14 cellular contexts compared by ENCODE assay signal in the genomic region with DNA sequence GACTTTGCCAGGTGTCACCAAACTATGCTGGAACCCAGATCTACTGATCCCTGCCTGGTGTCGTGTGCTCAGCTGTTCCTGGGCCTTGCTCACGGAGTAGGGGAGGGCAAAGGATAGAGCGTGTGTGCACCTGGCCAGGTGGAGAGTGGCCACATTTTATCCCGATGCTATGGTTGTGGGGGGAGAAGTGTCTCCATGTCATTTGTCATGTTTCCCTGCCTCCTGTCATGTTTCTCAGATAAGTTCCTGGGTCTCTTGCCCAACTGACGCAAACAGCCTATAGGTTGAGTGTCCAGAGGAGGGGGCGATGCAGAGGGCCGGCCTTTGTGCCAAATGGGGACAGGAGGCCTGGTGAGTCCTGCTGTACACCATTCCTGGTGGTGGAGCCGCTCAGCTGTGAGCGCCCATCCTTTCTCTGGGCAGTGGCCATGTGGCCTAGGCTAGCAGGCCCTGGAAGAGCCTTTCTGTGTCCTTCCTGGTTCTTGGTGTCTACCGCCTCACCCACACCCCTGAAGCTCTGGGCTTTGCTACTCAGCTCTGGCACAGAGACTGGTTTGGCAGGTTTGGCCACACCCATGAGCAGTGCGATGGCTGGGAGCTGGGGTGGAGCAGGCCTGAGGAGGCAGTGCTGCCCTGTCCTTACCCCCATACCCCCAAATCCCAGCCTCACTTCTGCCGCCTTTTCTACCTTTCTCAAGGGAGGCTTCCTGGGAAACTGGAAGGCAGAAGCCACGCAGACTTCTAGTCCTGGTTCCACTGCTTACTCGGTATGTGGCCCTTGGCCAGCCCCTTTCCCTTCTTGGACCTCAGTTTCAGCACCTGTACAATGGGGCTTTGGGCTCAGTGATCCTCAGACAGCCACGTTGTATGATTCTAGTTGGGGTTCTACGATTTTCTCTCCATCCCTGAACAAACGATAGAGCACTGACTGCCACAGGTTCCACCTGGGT. TPM values are rescaled to one million over a fixed set of nuclear protein-coding genes. Genes with fewer than 3 reads are reported as not detected.
A peak's percentile ranks its signal among the peaks of the same experiment; 100 is the strongest.
DNase-seq lines count a peak whose midpoint lies in the region; ATAC-seq, FAIRE-seq and TF ChIP-seq lines count a peak whose summit lies in the region.
"Had no signal": no experiment of that assay in that cellular context is flagged by ENCODE, and none has a peak within 500 bp of the region (broad histone marks: within the 10 kb centered on the region; RNA-seq: fewer than 3 reads in every experiment).

No MANE protein-coding gene starts in this region.

- POLR2A ChIA-PET in HepG2 (lab: Yijun Ruan, JAX): no interaction called here

- FAIRE-seq in HepG2 (lab: Jason Lieb, UNC): no peak
- FAIRE-seq: frontal cortex had no signal

- TF ChIP-seq EP300 in HepG2 (IDR thresholded peaks at IDR 0.05; ENCODE audit: low read depth in 2 of 2, low read length in 2 of 2) (no peak), HepG2 (CRISPR knock-in tag; IDR thresholded peaks at IDR 0.05; ENCODE audit: borderline replicate concordance) (no peak)

- H3K4me3 ChIP-seq in body of pancreas (no peak overlapping the region), HepG2 (replicated peaks in 1 of 3; ENCODE audit: insufficient read depth in 1 of 3, low read depth in 2 of 3, low read length in 3 of 3) (no peak overlapping the region)
- H3K4me3 ChIP-seq: sigmoid colon had no signal

- ATAC-seq in body of pancreas (peak; percentile 97), HepG2 (peak; percentile 14; the same call in 1 of the 3 replicates)

- CTCF ChIA-PET in HepG2 (lab: Yijun Ruan, JAX; ENCODE audit: low intra/inter-chr PET ratio, low total read pairs): no interaction called here

- peak; percentile 18 for DNase-seq in NCI-H345 (lab: John Stamatoyannopoulos, UW)
- DNase-seq in NCI-H345 treated with DMSO at 0.1 percent for 48 hours (lab: John Stamatoyannopoulos, UW; ENCODE audit: unreplicated experiment): no peak
- DNase-seq in body of pancreas: peak; percentile 84 to 95 (median 93)
- no peak for DNase-seq in HepG2 (ENCODE audit: low spot score)
- DNase-seq in ureter (ENCODE audit: low spot score): peak; percentile 90
- no peak for DNase-seq in NCI-H524 (lab: John Stamatoyannopoulos, UW)
- no peak for DNase-seq in RPMI8226
- DNase-seq in caudate nucleus (lab: John Stamatoyannopoulos, UW): no peak
- DNase-seq: activated T-cell treated with anti-CD3 and anti-CD28 coated beads, Interleukin-2, amount 50 U/mL, for 1 hour; amniotic stem cell; cortex of kidney; NK-92 treated with Interleukin-12 subunit alpha and Interleukin-12 subunit beta, amount 100 ng/mL, for 24 hours; sigmoid colon had no signal

- H3K27me3 ChIP-seq in body of pancreas: no peaks in the 10 kb centered on the region
- peaks cover 6 to 46% of the 10 kb centered on the region in 2 experiments; a peak in 3 of 5 replicates for H3K27me3 ChIP-seq in HepG2 (ENCODE audit: control insufficient read depth in 1 of 2, insufficient read depth in 2 of 2, low read length in 2 of 2)
- H3K27me3 ChIP-seq: sigmoid colon had no signal

- in situ Hi-C loops in HepG2 (cut with HindIII; ENCODE audit: extremely low pct_ligation_motif_present, low pct_unique_long_range_greater_than_20kb): no loop called here

- H2AFZ ChIP-seq in HepG2 (ENCODE audit: low read length): no peak overlapping the region

- no peak overlapping the region for H3K9ac ChIP-seq in HepG2 (ENCODE audit: insufficient read depth, low read depth, low read length)

- WGBS in body of pancreas, 2 donors: 58 to 63% methylated on average over 9 to 17 of the region's 17 CpGs
- WGBS in HepG2 (ENCODE audit: low lambda C conversion rate): 50% methylated on average over 17 of the region's 17 CpGs

- H3K79me2 ChIP-seq in HepG2 (ENCODE audit: insufficient read depth, low read length): no peaks in the 10 kb centered on the region

- peak in 2 of 3 donors; percentile 49 to 50 for TF ChIP-seq POLR2A in body of pancreas (IDR thresholded peaks at IDR 0.05)
- TF ChIP-seq POLR2A in HepG2 (IDR thresholded peaks at IDR 0.05; ENCODE audit: insufficient read depth in 1 of 2, low read depth in 2 of 2, low read length in 2 of 2): no peak

- TF ChIP-seq RAD21 in HepG2 (CRISPR knock-in tag; IDR thresholded peaks at IDR 0.05): no peak

- BruUV-seq in HepG2 (replicated peaks; lab: Mats Ljungman, UMichigan): no TSS peak

- H3K4me1 ChIP-seq in body of pancreas (peaks cover 18% of the 10 kb centered on the region), HepG2 (ENCODE audit: insufficient read depth, low read length) (no peaks in the 10 kb centered on the region)
- H3K4me1 ChIP-seq: sigmoid colon had no signal

- no peaks in the 10 kb centered on the region for H3K9me3 ChIP-seq in body of pancreas
- H3K9me3 ChIP-seq in HepG2 (ENCODE audit: low read length): no peaks in the 10 kb centered on the region
- H3K9me3 ChIP-seq: sigmoid colon had no signal

- no peak overlapping the region for H3K4me2 ChIP-seq in HepG2 (ENCODE audit: low read depth, low read length)

- intact Hi-C loops in body of pancreas (cut with DNase I) (no loop called here), HepG2 (cut with micrococcal nuclease; ENCODE audit: unreplicated experiment) (no loop called here)

- H3K36me3 ChIP-seq in body of pancreas (replicated peaks in 1 of 2; ENCODE audit: insufficient read depth in 1 of 2, low read depth in 2 of 2): no peaks in the 10 kb centered on the region
- H3K36me3 ChIP-seq in HepG2 (replicated peaks in 1 of 2; ENCODE audit: control insufficient read depth in 1 of 2, insufficient read depth in 2 of 2, low read length in 2 of 2): no peaks in the 10 kb centered on the region
- H3K36me3 ChIP-seq: sigmoid colon had no signal

- no peaks in the 10 kb centered on the region for H4K20me1 ChIP-seq in HepG2 (ENCODE audit: insufficient read depth, low read length)

- H3K27ac ChIP-seq in body of pancreas (peak overlapping the region; percentile 63 to 91 (median 79)), HepG2 (ENCODE audit: extremely low read length, insufficient read depth, low read length) (no peak overlapping the region), caudate nucleus (ENCODE audit: low read depth, low read length) (no peak overlapping the region)
- H3K27ac ChIP-seq: sigmoid colon had no signal

- TF ChIP-seq CTCF in body of pancreas (IDR thresholded peaks at IDR 0.05) (peak in 1 of 7 experiments; percentile 12), HepG2 (CRISPR knock-in tag; IDR thresholded peaks at IDR 0.05) (no peak)

TF ChIP-seq in HepG2, 621 proteins besides CTCF, POLR2A, EP300 and RAD21 (continues in another document):
- peak; percentile 58 for TF ChIP-seq ZNF629 (CRISPR knock-in tag; conservative IDR thresholded peaks at IDR 0.05)
- TF ChIP-seq, protein P1, sequence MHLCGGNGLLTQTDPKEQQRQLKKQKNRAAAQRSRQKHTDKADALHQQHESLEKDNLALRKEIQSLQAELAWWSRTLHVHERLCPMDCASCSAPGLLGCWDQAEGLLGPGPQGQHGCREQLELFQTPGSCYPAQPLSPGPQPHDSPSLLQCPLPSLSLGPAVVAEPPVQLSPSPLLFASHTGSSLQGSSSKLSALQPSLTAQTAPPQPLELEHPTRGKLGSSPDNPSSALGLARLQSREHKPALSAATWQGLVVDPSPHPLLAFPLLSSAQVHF (CRISPR knock-in tag; IDR thresholded peaks at IDR 0.05): peak; percentile 28; the same call in 1 of the 2 replicates
- TF ChIP-seq, protein P2, sequence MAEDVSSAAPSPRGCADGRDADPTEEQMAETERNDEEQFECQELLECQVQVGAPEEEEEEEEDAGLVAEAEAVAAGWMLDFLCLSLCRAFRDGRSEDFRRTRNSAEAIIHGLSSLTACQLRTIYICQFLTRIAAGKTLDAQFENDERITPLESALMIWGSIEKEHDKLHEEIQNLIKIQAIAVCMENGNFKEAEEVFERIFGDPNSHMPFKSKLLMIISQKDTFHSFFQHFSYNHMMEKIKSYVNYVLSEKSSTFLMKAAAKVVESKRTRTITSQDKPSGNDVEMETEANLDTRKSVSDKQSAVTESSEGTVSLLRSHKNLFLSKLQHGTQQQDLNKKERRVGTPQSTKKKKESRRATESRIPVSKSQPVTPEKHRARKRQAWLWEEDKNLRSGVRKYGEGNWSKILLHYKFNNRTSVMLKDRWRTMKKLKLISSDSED (CRISPR knock-in tag; IDR thresholded peaks at IDR 0.05): 0 out of 2 replicates have a peak, but pooled peaks have one; percentile 34
- no peak for TF ChIP-seq ZNF136 (CRISPR knock-in tag; IDR thresholded peaks at IDR 0.05; ENCODE audit: low read depth)
- peak; percentile 39; the same call in 1 of the 2 replicates for TF ChIP-seq ZSCAN21 (CRISPR knock-in tag; IDR thresholded peaks at IDR 0.05; ENCODE audit: borderline replicate concordance)
- no peak for TF ChIP-seq ARNT (IDR thresholded peaks at IDR 0.05)

RNA-seq across cellular contexts. Expression of a gene that starts 32.3 kb away (rescaled TPM):
- total RNA-seq in body of pancreas (10 to 100 TPM; 22.8 to 53.4 TPM), HepG2 (2016; rRNA removed; fragmentation: Illumina TruSeq; extraction: Trizol) (16.7 and 20.8 TPM in 2 replicates), ureter (165 TPM)
- total RNA-seq in HepG2 (2016; cell fraction: cytosol; rRNA removed; fragmentation: Illumina TruSeq; extraction: Trizol; ENCODE audit: low read depth): 17.4 and 17.7 TPM in 2 replicates
- total RNA-seq in HepG2 (2016; cell fraction: insoluble cytoplasmic fraction; rRNA removed; fragmentation: Illumina TruSeq; extraction: Trizol): 14.4 and 18.0 TPM in 2 replicates
- total RNA-seq in HepG2 (2016; cell fraction: membrane; rRNA removed; fragmentation: Illumina TruSeq; extraction: Trizol): 56.5 and 60.6 TPM in 2 replicates
- 12.9 and 17.3 TPM in 2 replicates for total RNA-seq in HepG2 (2016; cell fraction: nucleus; rRNA removed; fragmentation: Illumina TruSeq; extraction: Trizol)
- 39.0 and 53.0 TPM in 2 replicates for polyA plus RNA-seq in HepG2 (2011; rRNA removed)
- 32.6 and 36.6 TPM in 2 replicates for polyA plus RNA-seq in HepG2 (2011; cell fraction: cytosol; rRNA removed)
- 28.0 and 46.3 TPM in 2 replicates for polyA plus RNA-seq in HepG2 (2011; cell fraction: nucleus; rRNA removed)
- 66.5 and 66.8 TPM in 2 replicates for polyA plus RNA-seq in HepG2 (2012)
- 51.2 and 58.4 TPM in 2 replicates for polyA plus RNA-seq in HepG2 (2016; cell fraction: cytosol; fragmentation: Illumina TruSeq; extraction: Trizol; ENCODE audit: low read depth)
- 34.8 and 53.2 TPM in 2 replicates for polyA plus RNA-seq in HepG2 (2016; cell fraction: insoluble cytoplasmic fraction; fragmentation: Illumina TruSeq; extraction: Trizol; ENCODE audit: low read depth)
- polyA plus RNA-seq in HepG2 (2016; cell fraction: membrane; fragmentation: Illumina TruSeq; extraction: Trizol; ENCODE audit: low read depth): 96.9 and 114 TPM in 2 replicates
- polyA plus RNA-seq in HepG2 (2016; cell fraction: nucleus; fragmentation: Illumina TruSeq; extraction: Trizol; ENCODE audit: insufficient read depth, low read depth): 24.4 and 28.5 TPM in 2 replicates
- 15.0 and 50.3 TPM in 2 replicates for polyA minus RNA-seq in HepG2 (2011; rRNA and poly(A)+ RNA removed; ENCODE audit: low replicate concordance)
- polyA minus RNA-seq in HepG2 (2011; cell fraction: cytosol; rRNA and poly(A)+ RNA removed): 28.8 and 48.7 TPM in 2 replicates
- 20.4 and 20.9 TPM in 2 replicates for polyA minus RNA-seq in HepG2 (2011; cell fraction: nucleus; rRNA and poly(A)+ RNA removed)

Comparison
In these comparisons a context has a peak if more than half of its experiments do, and no peak if none do; other contexts are left out.
1. DNase-seq: peak in NCI-H345 (single experiment), body of pancreas (4 of 4) and ureter (single experiment); none in NCI-H345 treated with DMSO at 0.1 percent for 48 hours (single experiment), HepG2 (single experiment), NCI-H524 (0 of 2), RPMI8226 (single experiment) and caudate nucleus (0 of 61).
2. H3K27ac ChIP-seq: peak in body of pancreas (4 of 4); none in HepG2 (single experiment) and caudate nucleus (single experiment).
3. POLR2A ChIP-seq: peak in body of pancreas (2 of 3); none in HepG2 (0 of 2).